22 cellular contexts compared by ENCODE assay signal in the genomic region with DNA sequence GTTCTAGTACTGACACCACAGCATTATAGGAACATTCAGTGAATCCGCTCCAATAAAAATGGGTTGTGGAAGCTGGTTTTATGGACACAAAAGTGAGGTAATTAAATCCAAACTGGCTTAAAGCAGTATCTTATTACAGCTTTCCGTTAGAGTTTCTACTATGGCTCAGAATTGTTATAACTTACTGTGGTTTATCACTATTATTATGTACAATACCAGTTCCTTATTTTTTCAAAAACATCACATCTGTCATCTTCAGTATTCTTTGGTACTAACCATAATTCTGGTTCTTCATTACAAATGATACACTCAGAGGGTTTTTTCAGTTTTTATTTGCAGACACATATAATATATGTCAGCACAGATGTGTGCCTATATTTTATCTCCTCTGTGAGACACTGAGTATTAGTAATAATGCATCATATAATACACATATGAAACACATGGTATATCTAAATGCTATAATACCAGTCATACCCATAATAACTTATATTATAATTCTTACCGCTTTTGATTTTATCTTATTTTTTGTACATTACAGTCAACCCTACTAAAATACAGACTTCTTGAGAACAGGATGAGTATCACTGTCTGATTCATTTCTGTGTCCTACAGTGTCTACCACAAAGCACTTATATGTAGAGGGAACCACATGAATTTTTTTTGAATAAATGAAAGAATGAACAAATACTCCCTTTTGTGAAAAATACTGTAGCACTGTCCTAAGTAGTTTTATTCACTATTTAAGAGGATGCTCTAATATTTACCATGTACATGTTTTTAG. TPM values are rescaled to one million over a fixed set of nuclear protein-coding genes. Genes with fewer than 3 reads are reported as not detected.
DNase-seq lines count a peak whose midpoint lies in the region; ATAC-seq and TF ChIP-seq lines count a peak whose summit lies in the region.
"Had no signal": no experiment of that assay in that cellular context is flagged by ENCODE, and none has a peak within 500 bp of the region (broad histone marks: within the 10 kb centered on the region; RNA-seq: fewer than 3 reads in every experiment).

No MANE protein-coding gene starts in this region.

- H3K9me3 Mint-ChIP-seq in nephron progenitor cell, result no peaks in the 10 kb centered on the region
- H3K9me3 Mint-ChIP-seq: activated CD4-positive, alpha-beta memory T cell treated with anti-CD3 and anti-CD28 coated beads, Interleukin-2, amount 10 ng/mL, durations not matched to agents 7 days and 5 days; neural crest cell had no signal

- H3K36me3 Mint-ChIP-seq in nephron progenitor cell (ENCODE audit: low read depth), result peaks cover 5% of the 10 kb centered on the region

- POLR2A ChIA-PET in HEK293 (lab: Yijun Ruan, JAX), result no interaction called here

- H3K27ac ChIP-seq in HEK293 (ENCODE audit: extremely low read depth, low read depth, low read length), result no peak overlapping the region
- H3K27ac ChIP-seq in sigmoid colon, result peak overlapping the region; percentile 52 to 95 (median 92)
- H3K27ac ChIP-seq: prostate gland, thyroid gland had no signal

- H3K4me3 ChIP-seq in HEK293 (ENCODE audit: low read depth, low read length), result no peak overlapping the region
- H3K4me3 ChIP-seq in sigmoid colon, result no peak overlapping the region
- H3K4me3 ChIP-seq: prostate gland, thyroid gland had no signal

- H3K36me3 ChIP-seq in HEK293 (ENCODE audit: control insufficient read depth in 2 of 2, insufficient read depth in 1 of 2, low read length in 2 of 2) (no peaks in the 10 kb centered on the region), sigmoid colon (peaks cover 0 to 2% (median 0%) of the 10 kb centered on the region in 4 donors)
- H3K36me3 ChIP-seq: prostate gland, thyroid gland had no signal

- TF ChIP-seq POLR2A in sigmoid colon (IDR thresholded peaks at IDR 0.05), result no peak

- peaks cover 6% of the 10 kb centered on the region for H3K4me1 Mint-ChIP-seq in nephron progenitor cell

- DNase-seq in amniotic epithelial cell (ENCODE audit: low read depth), result peak; percentile 32
- no peak for DNase-seq in sigmoid colon
- DNase-seq in nephron progenitor cell, result no peak
- no peak for DNase-seq in ACHN
- no peak for DNase-seq in stimulated activated CD4-positive, alpha-beta T cell treated with anti-CD3 and anti-CD28 coated beads, Interleukin-4, amount 100 ng/mL, for 4 hours
- DNase-seq: activated CD4-positive, alpha-beta memory T cell treated with anti-CD3 and anti-CD28 coated beads, Interleukin-2, amount 10 ng/mL, durations not matched to agents 7 days and 5 days; activated effector memory CD4-positive, alpha-beta T cell treated with Interleukin-2 at 50 U/mL for 16 hours; amniotic stem cell; caudate nucleus; COR-L47; glutamatergic neuron; NCI-H1417; NCI-H2171; NCI-H748 treated with DMSO at 0.1 percent for 48 hours; PC-3; SIG-M5; thyroid gland had no signal

- CTCF ChIA-PET in HEK293 (lab: Yijun Ruan, JAX), result no interaction called here

- 76 to 83% methylated on average over 3 of the region's 3 CpGs for WGBS in sigmoid colon, 2 donors

- no peak for TF ChIP-seq EP300 in sigmoid colon (IDR thresholded peaks at IDR 0.05)

- H3K9me3 ChIP-seq in HEK293 (ENCODE audit: control insufficient read depth, insufficient read depth, low read depth, low read length), result no peaks in the 10 kb centered on the region
- H3K9me3 ChIP-seq in sigmoid colon, result no peaks in the 10 kb centered on the region
- H3K9me3 ChIP-seq: prostate gland, thyroid gland had no signal

- H3K27me3 ChIP-seq in sigmoid colon, result no peaks in the 10 kb centered on the region
- H3K27me3 ChIP-seq: thyroid gland had no signal

- in situ Hi-C loops in ACHN (cut with HindIII; ENCODE audit: low pct_ligation_motif_present, low pct_unique_long_range_greater_than_20kb, low sequenced_read_pairs), result no loop called here

- no peaks in the 10 kb centered on the region for H3K27me3 Mint-ChIP-seq in nephron progenitor cell (ENCODE audit: low read depth, poor library complexity)
- H3K27me3 Mint-ChIP-seq: activated CD4-positive, alpha-beta memory T cell treated with anti-CD3 and anti-CD28 coated beads, Interleukin-2, amount 10 ng/mL, durations not matched to agents 7 days and 5 days had no signal

- TF ChIP-seq CTCF in HEK293 (tag by site-specific recombination; IDR thresholded peaks at IDR 0.05), result no peak
- no peak for TF ChIP-seq CTCF in sigmoid colon (IDR thresholded peaks at IDR 0.05)
- no peak for TF ChIP-seq CTCF in nephron progenitor cell (IDR thresholded peaks at IDR 0.05)

- H3K27ac Mint-ChIP-seq in nephron progenitor cell, result no peak overlapping the region
- H3K27ac Mint-ChIP-seq: activated CD4-positive, alpha-beta memory T cell treated with anti-CD3 and anti-CD28 coated beads, Interleukin-2, amount 10 ng/mL, durations not matched to agents 7 days and 5 days had no signal

- intact Hi-C loops in sigmoid colon (cut with DNase I), result no loop called here

- ATAC-seq in GM18502 (IDR thresholded peaks at IDR 0.05; ENCODE audit: poor library complexity, unreplicated experiment), result peak; percentile 47
- ATAC-seq: esophagus mucosa, PC-3 had no signal

- no peak overlapping the region for H3K4me3 Mint-ChIP-seq in nephron progenitor cell
- H3K4me3 Mint-ChIP-seq: activated CD4-positive, alpha-beta memory T cell treated with anti-CD3 and anti-CD28 coated beads, Interleukin-2, amount 10 ng/mL, durations not matched to agents 7 days and 5 days; neural crest cell had no signal

- H3K4me1 ChIP-seq in HEK293 (ENCODE audit: control insufficient read depth, insufficient read depth, low read length), result peaks cover 9% of the 10 kb centered on the region
- peaks cover 0 to 99% (median 90%) of the 10 kb centered on the region in 4 donors for H3K4me1 ChIP-seq in sigmoid colon
- H3K4me1 ChIP-seq: prostate gland, thyroid gland had no signal

TF ChIP-seq in HEK293, 187 proteins besides CTCF, POLR2A, EP300 and RAD21:
- TF ChIP-seq, protein P1, sequence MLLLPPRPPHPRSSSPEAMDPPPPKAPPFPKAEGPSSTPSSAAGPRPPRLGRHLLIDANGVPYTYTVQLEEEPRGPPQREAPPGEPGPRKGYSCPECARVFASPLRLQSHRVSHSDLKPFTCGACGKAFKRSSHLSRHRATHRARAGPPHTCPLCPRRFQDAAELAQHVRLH (tag by site-specific recombination; IDR thresholded peaks at IDR 0.05), result 0 out of 2 replicates have a peak, but pooled peaks have one; percentile 30
- TF ChIP-seq IKZF3 (tag by site-specific recombination; IDR thresholded peaks at IDR 0.05) (0 out of 2 replicates have a peak, but pooled peaks have one; percentile 34), RBAK (tag by site-specific recombination; IDR thresholded peaks at IDR 0.05) (no peak), ZNF843 (tag by site-specific recombination; IDR thresholded peaks at IDR 0.05) (0 out of 2 replicates have a peak, but pooled peaks have one; percentile 26), KLF9 (tag by site-specific recombination; IDR thresholded peaks at IDR 0.05; ENCODE audit: low read depth) (no peak), SP2 (tag by site-specific recombination; IDR thresholded peaks at IDR 0.05) (no peak)
- TF ChIP-seq, protein P2, sequence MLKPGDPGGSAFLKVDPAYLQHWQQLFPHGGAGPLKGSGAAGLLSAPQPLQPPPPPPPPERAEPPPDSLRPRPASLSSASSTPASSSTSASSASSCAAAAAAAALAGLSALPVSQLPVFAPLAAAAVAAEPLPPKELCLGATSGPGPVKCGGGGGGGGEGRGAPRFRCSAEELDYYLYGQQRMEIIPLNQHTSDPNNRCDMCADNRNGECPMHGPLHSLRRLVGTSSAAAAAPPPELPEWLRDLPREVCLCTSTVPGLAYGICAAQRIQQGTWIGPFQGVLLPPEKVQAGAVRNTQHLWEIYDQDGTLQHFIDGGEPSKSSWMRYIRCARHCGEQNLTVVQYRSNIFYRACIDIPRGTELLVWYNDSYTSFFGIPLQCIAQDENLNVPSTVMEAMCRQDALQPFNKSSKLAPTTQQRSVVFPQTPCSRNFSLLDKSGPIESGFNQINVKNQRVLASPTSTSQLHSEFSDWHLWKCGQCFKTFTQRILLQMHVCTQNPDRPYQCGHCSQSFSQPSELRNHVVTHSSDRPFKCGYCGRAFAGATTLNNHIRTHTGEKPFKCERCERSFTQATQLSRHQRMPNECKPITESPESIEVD (tag by site-specific recombination; IDR thresholded peaks at IDR 0.05), result peak; percentile 90
- TF ChIP-seq, protein P3, sequence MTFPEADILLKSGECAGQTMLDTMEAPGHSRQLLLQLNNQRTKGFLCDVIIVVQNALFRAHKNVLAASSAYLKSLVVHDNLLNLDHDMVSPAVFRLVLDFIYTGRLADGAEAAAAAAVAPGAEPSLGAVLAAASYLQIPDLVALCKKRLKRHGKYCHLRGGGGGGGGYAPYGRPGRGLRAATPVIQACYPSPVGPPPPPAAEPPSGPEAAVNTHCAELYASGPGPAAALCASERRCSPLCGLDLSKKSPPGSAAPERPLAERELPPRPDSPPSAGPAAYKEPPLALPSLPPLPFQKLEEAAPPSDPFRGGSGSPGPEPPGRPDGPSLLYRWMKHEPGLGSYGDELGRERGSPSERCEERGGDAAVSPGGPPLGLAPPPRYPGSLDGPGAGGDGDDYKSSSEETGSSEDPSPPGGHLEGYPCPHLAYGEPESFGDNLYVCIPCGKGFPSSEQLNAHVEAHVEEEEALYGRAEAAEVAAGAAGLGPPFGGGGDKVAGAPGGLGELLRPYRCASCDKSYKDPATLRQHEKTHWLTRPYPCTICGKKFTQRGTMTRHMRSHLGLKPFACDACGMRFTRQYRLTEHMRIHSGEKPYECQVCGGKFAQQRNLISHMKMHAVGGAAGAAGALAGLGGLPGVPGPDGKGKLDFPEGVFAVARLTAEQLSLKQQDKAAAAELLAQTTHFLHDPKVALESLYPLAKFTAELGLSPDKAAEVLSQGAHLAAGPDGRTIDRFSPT (tag by site-specific recombination; IDR thresholded peaks at IDR 0.05), result 0 out of 2 replicates have a peak, but pooled peaks have one; percentile 22

RNA-seq across cellular contexts. Expression of a gene that starts 39.0 kb away (rescaled TPM):
- total RNA-seq in sigmoid colon, result 10 to 100 TPM; 11.1 to 19.4 (median 16.6) TPM
- 10 to 100 TPM in 1 of 3 donors, 1 to 10 TPM in 2; 6.0 to 19.2 (median 7.6) TPM for polyA plus RNA-seq in sigmoid colon
